ENCODE assay signal across 7 cellular contexts in genomic region chr3:196944037-196944436, GRCh38. TPM values are rescaled to one million over a fixed set of nuclear protein-coding genes. Genes with fewer than 3 reads are reported as not detected.
DNase-seq lines count a peak whose midpoint lies in the region; ATAC-seq and TF ChIP-seq lines count a peak whose summit lies in the region.
"Not testable (repeated sequence)": the region's sequence is repeated elsewhere in the genome, so short reads cannot be mapped to it uniquely, and the experiment has no call there.

No MANE protein-coding gene starts in this region.

- H3K4me3 ChIP-seq in DOHH2 (ENCODE audit: low read length) (peak overlapping the region; percentile 95), Karpas-422 (ENCODE audit: low read length) (peak overlapping the region; percentile 94), iPS-20b (ENCODE audit: low read length) (peak overlapping the region; percentile 97), neural progenitor cell (peak overlapping the region; percentile 90)

- H3K27me3 ChIP-seq in DOHH2 (ENCODE audit: control insufficient read depth, low read length); Karpas-422 (ENCODE audit: low read length); iPS-20b (ENCODE audit: insufficient read depth, low read length); neural progenitor cell: not testable (repeated sequence)

- H3K4me1 ChIP-seq in DOHH2 (ENCODE audit: control insufficient read depth, low read length) (peaks cover 25% of the 10 kb centered on the region), Karpas-422 (ENCODE audit: low read length) (peaks cover 31% of the 10 kb centered on the region), neural progenitor cell (peaks cover 18% of the 10 kb centered on the region)
- H3K4me1 ChIP-seq in iPS-20b (ENCODE audit: insufficient read depth, low read length) = not testable (repeated sequence)

- H4K20me1 ChIP-seq in DOHH2 (ENCODE audit: control insufficient read depth, insufficient read depth, low read depth, low read length) = peaks cover 16% of the 10 kb centered on the region
- peaks cover 17% of the 10 kb centered on the region for H4K20me1 ChIP-seq in Karpas-422 (ENCODE audit: insufficient read depth, low read depth, low read length)
- peaks cover 16% of the 10 kb centered on the region for H4K20me1 ChIP-seq in neural progenitor cell (ENCODE audit: low read depth)

- H2AFZ ChIP-seq in Karpas-422 (ENCODE audit: low read length); neural progenitor cell (replicated peaks): not testable (repeated sequence)

- H3K9me3 Mint-ChIP-seq in T-cell; activated T-helper 1 cell treated with anti-CD3 and anti-CD28 coated beads, Interleukin-12 subunit alpha, Interleukin-12 subunit beta, Interleukin-2, Interleukin-4 antibody, amounts not matched to agents 30 ng/mL and 10 ng/mL and 1 ng/mL, durations not matched to agents 14 hours and 24 hours and 36 hours; chondrocyte (ENCODE audit: low read depth); neural progenitor cell: not testable (repeated sequence)

- H3K27ac Mint-ChIP-seq in T-cell = peak overlapping the region; percentile 57 to 71
- H3K27ac Mint-ChIP-seq in activated T-helper 1 cell treated with anti-CD3 and anti-CD28 coated beads, Interleukin-12 subunit alpha, Interleukin-12 subunit beta, Interleukin-2, Interleukin-4 antibody, amounts not matched to agents 30 ng/mL and 10 ng/mL and 1 ng/mL, durations not matched to agents 14 hours and 24 hours and 36 hours = peak overlapping the region; percentile 40
- peak overlapping the region; percentile 98 for H3K27ac Mint-ChIP-seq in chondrocyte (ENCODE audit: unreplicated experiment)
- not testable (repeated sequence) for H3K27ac Mint-ChIP-seq in neural progenitor cell

- peak overlapping the region; percentile 72 to 100 (median 96) for H3K4me3 Mint-ChIP-seq in T-cell
- H3K4me3 Mint-ChIP-seq in activated T-helper 1 cell treated with anti-CD3 and anti-CD28 coated beads, Interleukin-12 subunit alpha, Interleukin-12 subunit beta, Interleukin-2, Interleukin-4 antibody, amounts not matched to agents 30 ng/mL and 10 ng/mL and 1 ng/mL, durations not matched to agents 14 hours and 24 hours and 36 hours = peak overlapping the region; percentile 100
- H3K4me3 Mint-ChIP-seq in chondrocyte (ENCODE audit: unreplicated experiment) = peak overlapping the region; percentile 99
- H3K4me3 Mint-ChIP-seq in neural progenitor cell = peak overlapping the region; percentile 96

- not testable (repeated sequence) for H3K27ac ChIP-seq in DOHH2 (ENCODE audit: low read depth, low read length); Karpas-422 (ENCODE audit: low read length); iPS-20b (ENCODE audit: low read length); neural progenitor cell

- H3K36me3 Mint-ChIP-seq in T-cell; chondrocyte (ENCODE audit: low read depth); neural progenitor cell: not testable (repeated sequence)
- peaks cover 28% of the 10 kb centered on the region for H3K36me3 Mint-ChIP-seq in activated T-helper 1 cell treated with anti-CD3 and anti-CD28 coated beads, Interleukin-12 subunit alpha, Interleukin-12 subunit beta, Interleukin-2, Interleukin-4 antibody, amounts not matched to agents 30 ng/mL and 10 ng/mL and 1 ng/mL, durations not matched to agents 14 hours and 24 hours and 36 hours (ENCODE audit: low read depth)

- H3K4me1 Mint-ChIP-seq in T-cell (peaks cover 43 to 48% (median 47%) of the 10 kb centered on the region in 3 donors), chondrocyte (ENCODE audit: low read depth) (peaks cover 42% of the 10 kb centered on the region), neural progenitor cell (peaks cover 34% of the 10 kb centered on the region)
- H3K4me1 Mint-ChIP-seq in activated T-helper 1 cell treated with anti-CD3 and anti-CD28 coated beads, Interleukin-12 subunit alpha, Interleukin-12 subunit beta, Interleukin-2, Interleukin-4 antibody, amounts not matched to agents 30 ng/mL and 10 ng/mL and 1 ng/mL, durations not matched to agents 14 hours and 24 hours and 36 hours (ENCODE audit: low read depth) = peaks cover 41% of the 10 kb centered on the region

- peaks cover 47% of the 10 kb centered on the region for H3K36me3 ChIP-seq in DOHH2 (ENCODE audit: control insufficient read depth, low read length)
- H3K36me3 ChIP-seq in Karpas-422 (ENCODE audit: insufficient read depth, low read length); iPS-20b (ENCODE audit: insufficient read depth, low read depth, low read length); neural progenitor cell: not testable (repeated sequence)

- not testable (repeated sequence) for H3K27me3 Mint-ChIP-seq in T-cell; activated T-helper 1 cell treated with anti-CD3 and anti-CD28 coated beads, Interleukin-12 subunit alpha, Interleukin-12 subunit beta, Interleukin-2, Interleukin-4 antibody, amounts not matched to agents 30 ng/mL and 10 ng/mL and 1 ng/mL, durations not matched to agents 14 hours and 24 hours and 36 hours (ENCODE audit: insufficient read depth); chondrocyte (ENCODE audit: low read depth); neural progenitor cell (ENCODE audit: insufficient read depth, low read depth)

- H3F3A ChIP-seq in DOHH2 (ENCODE audit: control insufficient read depth, insufficient read depth) = not testable (repeated sequence)
- H3F3A ChIP-seq in neural progenitor cell (ENCODE audit: low read depth) = peaks cover 11% of the 10 kb centered on the region

- not testable (repeated sequence) for DNase-seq in Karpas-422; T-cell; activated T-helper 1 cell treated with anti-CD3 and anti-CD28 coated beads, Interleukin-12 subunit alpha, Interleukin-12 subunit beta, Interleukin-2, Interleukin-4 antibody, amounts not matched to agents 30 ng/mL and 10 ng/mL and 1 ng/mL, durations not matched to agents 14 hours and 24 hours and 36 hours (ENCODE audit: low spot score); chondrocyte (ENCODE audit: low spot score); neural progenitor cell (ENCODE audit: low spot score)

- ATAC-seq in T-cell (replicated peaks in 1 of 4) = not testable (repeated sequence)

- H3K79me2 ChIP-seq in DOHH2 (ENCODE audit: control insufficient read depth, low read length) (peaks cover 58% of the 10 kb centered on the region), Karpas-422 (ENCODE audit: low read length) (peaks cover 45% of the 10 kb centered on the region), neural progenitor cell (ENCODE audit: low read depth) (peaks cover 50% of the 10 kb centered on the region)

- CTCF ChIA-PET in T-cell (lab: Charles Lee) = not testable (repeated sequence)

- intact Hi-C loops in activated T-helper 1 cell treated with anti-CD3 and anti-CD28 coated beads, Interleukin-12 subunit alpha, Interleukin-12 subunit beta, Interleukin-2, Interleukin-4 antibody, amounts not matched to agents 30 ng/mL and 10 ng/mL and 1 ng/mL, durations not matched to agents 14 hours and 24 hours and 36 hours (cut with micrococcal nuclease) = loop anchor here (5.0 kb wide), 2 partner anchors 442 to 512 kb away; partner anchors contain the start of genes RNF168 and UBXN7

- peak overlapping the region; percentile 91; the same call in 1 of the 2 replicates for H3K9ac ChIP-seq in Karpas-422 (ENCODE audit: low read length)
- not testable (repeated sequence) for H3K9ac ChIP-seq in iPS-20b (ENCODE audit: low read depth, low read length); neural progenitor cell

- POLR2A ChIA-PET in T-cell (lab: Charles Lee) = not testable (repeated sequence)

- not testable (repeated sequence) for H3K9me3 ChIP-seq in DOHH2 (ENCODE audit: control insufficient read depth, insufficient read depth, low read length); Karpas-422 (ENCODE audit: low read length); iPS-20b (ENCODE audit: insufficient read depth, low read depth, low read length); neural progenitor cell (ENCODE audit: low read depth)

- TF ChIP-seq CTCF in DOHH2 (IDR thresholded peaks at IDR 0.05; ENCODE audit: low read depth, low read length, poor library complexity, severe bottlenecking); chondrocyte (IDR thresholded peaks at IDR 0.05); neural progenitor cell (IDR thresholded peaks at IDR 0.05): not testable (repeated sequence)

- H3K4me2 ChIP-seq in DOHH2 (ENCODE audit: low read length) (peak overlapping the region; percentile 64), Karpas-422 (ENCODE audit: low read depth, low read length, poor library complexity, severe bottlenecking) (peak overlapping the region; percentile 96), neural progenitor cell (peak overlapping the region; percentile 86)

- H3K9me2 ChIP-seq in DOHH2 (replicated peaks; ENCODE audit: control insufficient read depth, low read length); Karpas-422 (replicated peaks; ENCODE audit: insufficient read depth, low read length): not testable (repeated sequence)

RNA-seq across cellular contexts. Expression of gene NCBP2, which starts 1.7 kb away (rescaled TPM):
- 73.0 and 81.8 TPM in 2 replicates for total RNA-seq in Karpas-422 (2014; rRNA removed; shearing (Covaris generic); ENCODE audit: low replicate concordance)
- total RNA-seq in T-cell (10 to 100 TPM; 48.4 to 70.6 (median 59.3) TPM), chondrocyte (59.5 to 67.2 TPM (median 61.5 TPM) in 3 replicates), neural progenitor cell (ENCODE audit: low replicate concordance) (68.4 and 80.8 TPM in 2 replicates)
- 102 and 111 TPM in 2 replicates for total RNA-seq in activated T-helper 1 cell treated with anti-CD3 and anti-CD28 coated beads, Interleukin-12 subunit alpha, Interleukin-12 subunit beta, Interleukin-2, Interleukin-4 antibody, amounts not matched to agents 30 ng/mL and 10 ng/mL and 1 ng/mL, durations not matched to agents 14 hours and 24 hours and 36 hours

RNA-seq across cellular contexts. Expression of gene PIGZ, which starts 24.6 kb away (rescaled TPM):
- total RNA-seq in Karpas-422 (2014; rRNA removed; shearing (Covaris generic); ENCODE audit: low replicate concordance) = 0.37 and 1.1 TPM in 2 replicates
- total RNA-seq in T-cell = 1 to 10 TPM in 3 of 5 donors, under 1 TPM in 2; 0.28 to 1.3 (median 1.1) TPM
- 1.2 and 1.7 TPM in 2 replicates for total RNA-seq in activated T-helper 1 cell treated with anti-CD3 and anti-CD28 coated beads, Interleukin-12 subunit alpha, Interleukin-12 subunit beta, Interleukin-2, Interleukin-4 antibody, amounts not matched to agents 30 ng/mL and 10 ng/mL and 1 ng/mL, durations not matched to agents 14 hours and 24 hours and 36 hours
- 8.8 to 10.1 TPM (median 9.9 TPM) in 3 replicates for total RNA-seq in chondrocyte
- total RNA-seq in neural progenitor cell (ENCODE audit: low replicate concordance) = 1.2 TPM in 1 of 2 replicates, not detected in the other
